ENCODE assay signal across 34 cellular contexts in genomic region chr2:128076461-128077106, GRCh38.
"Had no signal": no experiment of that assay in that cellular context is flagged by ENCODE, and none has a peak within 500 bp of the region (broad histone marks: within the 10 kb centered on the region; RNA-seq: fewer than 3 reads in every experiment).

No MANE protein-coding gene starts in this region.

- H3K4me3 Mint-ChIP-seq: activated B cell treated with CpG ODN at 0.5 μM for 24 hours; activated CD4-positive, alpha-beta memory T cell treated with anti-CD3 and anti-CD28 coated beads, Interleukin-2, amount 10 ng/mL, durations not matched to agents 7 days and 5 days; activated CD8-positive, alpha-beta memory T cell treated with anti-CD3 and anti-CD28 coated beads, Interleukin-2, amount 10 ng/mL, durations not matched to agents 7 days and 5 days; activated naive CD4-positive, alpha-beta T cell treated with anti-CD3 and anti-CD28 coated beads, Interleukin-2, amount 10 ng/mL, durations not matched to agents 7 days and 5 days; activated naive CD8-positive, alpha-beta T cell; activated naive CD8-positive, alpha-beta T cell treated with anti-CD3 and anti-CD28 coated beads, Interleukin-2, amount 50 U/mL, for 24 hours; brain had no signal

- H3K9me3 ChIP-seq: MG63 had no signal

- DNase-seq: activated B cell treated with CpG ODN at 0.5 μM for 24 hours; activated CD4-positive, alpha-beta memory T cell treated with anti-CD3 and anti-CD28 coated beads, Interleukin-2, amount 10 ng/mL, durations not matched to agents 7 days and 5 days; activated CD4-positive, alpha-beta T cell treated with anti-CD3 and anti-CD28 coated beads for 1 hour; activated CD4-positive, alpha-beta T cell treated with anti-CD3 and anti-CD28 coated beads for 48 hours; activated CD8-positive, alpha-beta memory T cell treated with anti-CD3 and anti-CD28 coated beads for 24 hours; activated CD8-positive, alpha-beta memory T cell treated with anti-CD3 and anti-CD28 coated beads, Interleukin-2, amount 10 ng/mL, durations not matched to agents 7 days and 5 days; activated CD8-positive, alpha-beta memory T cell treated with anti-CD3 and anti-CD28 coated beads, Interleukin-2, amount 50 U/mL, for 48 hours; activated effector memory CD4-positive, alpha-beta T cell treated with Interleukin-2 at 50 U/mL for 16 hours; activated naive CD4-positive, alpha-beta T cell treated with anti-CD3 and anti-CD28 coated beads, Interleukin-2, amount 10 ng/mL, durations not matched to agents 7 days and 5 days; activated naive CD8-positive, alpha-beta T cell treated with anti-CD3 and anti-CD28 coated beads, Interleukin-2, amount 50 U/mL, for 24 hours; activated T-cell treated with anti-CD3 and anti-CD28 coated beads, Interleukin-2, amount 50 U/mL, for 48 hours; anterior cingulate cortex; central memory CD4-positive, alpha-beta T cell; MG63; NCI-H1048; NCI-H1105 treated with DMSO at 0.1 percent for 48 hours; NCI-H1436; NCI-H1694; NCI-H1930; NCI-H2081 treated with DMSO at 0.1 percent for 48 hours; NCI-H226; NCI-H446 treated with DMSO at 0.1 percent for 48 hours; NCI-H524; NCI-H69; Right ventricle myocardium superior; SW 1271; T-helper 1 cell; T-helper 2 cell; T-helper 9 cell had no signal

- H3K36me3 Mint-ChIP-seq: activated CD8-positive, alpha-beta memory T cell treated with anti-CD3 and anti-CD28 coated beads, Interleukin-2, amount 10 ng/mL, durations not matched to agents 7 days and 5 days; activated naive CD4-positive, alpha-beta T cell treated with anti-CD3 and anti-CD28 coated beads, Interleukin-2, amount 10 ng/mL, durations not matched to agents 7 days and 5 days; activated naive CD8-positive, alpha-beta T cell; brain had no signal

- H3K27ac ChIP-seq: RWPE1, VCaP had no signal

- H3K4me1 Mint-ChIP-seq: brain had no signal

- H3K9me3 Mint-ChIP-seq: activated B cell treated with CpG ODN at 0.5 μM for 24 hours; activated CD4-positive, alpha-beta memory T cell treated with anti-CD3 and anti-CD28 coated beads, Interleukin-2, amount 10 ng/mL, durations not matched to agents 7 days and 5 days; activated naive CD4-positive, alpha-beta T cell treated with anti-CD3 and anti-CD28 coated beads, Interleukin-2, amount 10 ng/mL, durations not matched to agents 7 days and 5 days; activated naive CD8-positive, alpha-beta T cell treated with anti-CD3 and anti-CD28 coated beads, Interleukin-2, amount 50 U/mL, for 24 hours; brain had no signal

- H3K4me3 ChIP-seq: MG63 had no signal

- H3K27ac Mint-ChIP-seq: activated B cell treated with CpG ODN at 0.5 μM for 24 hours; activated CD4-positive, alpha-beta memory T cell treated with anti-CD3 and anti-CD28 coated beads, Interleukin-2, amount 10 ng/mL, durations not matched to agents 7 days and 5 days; activated CD8-positive, alpha-beta memory T cell treated with anti-CD3 and anti-CD28 coated beads, Interleukin-2, amount 10 ng/mL, durations not matched to agents 7 days and 5 days; activated naive CD4-positive, alpha-beta T cell treated with anti-CD3 and anti-CD28 coated beads, Interleukin-2, amount 10 ng/mL, durations not matched to agents 7 days and 5 days; activated naive CD8-positive, alpha-beta T cell; activated naive CD8-positive, alpha-beta T cell treated with anti-CD3 and anti-CD28 coated beads, Interleukin-2, amount 50 U/mL, for 24 hours; brain had no signal

- H3K36me3 ChIP-seq: MG63 had no signal

- H3K27me3 ChIP-seq: MG63 had no signal

- H3K27me3 Mint-ChIP-seq: activated naive CD4-positive, alpha-beta T cell treated with anti-CD3 and anti-CD28 coated beads, Interleukin-2, amount 10 ng/mL, durations not matched to agents 7 days and 5 days; activated naive CD8-positive, alpha-beta T cell; activated naive CD8-positive, alpha-beta T cell treated with anti-CD3 and anti-CD28 coated beads, Interleukin-2, amount 50 U/mL, for 24 hours had no signal

- ATAC-seq: activated CD8-positive, alpha-beta memory T cell treated with anti-CD3 and anti-CD28 coated beads, Interleukin-2, amount 10 ng/mL, durations not matched to agents 7 days and 5 days; activated naive CD8-positive, alpha-beta T cell treated with anti-CD3 and anti-CD28 coated beads, Interleukin-2, amount 50 U/mL, for 24 hours; Panc1 had no signal
